ENCODE assay signal across 8 cellular contexts in the genomic region with DNA sequence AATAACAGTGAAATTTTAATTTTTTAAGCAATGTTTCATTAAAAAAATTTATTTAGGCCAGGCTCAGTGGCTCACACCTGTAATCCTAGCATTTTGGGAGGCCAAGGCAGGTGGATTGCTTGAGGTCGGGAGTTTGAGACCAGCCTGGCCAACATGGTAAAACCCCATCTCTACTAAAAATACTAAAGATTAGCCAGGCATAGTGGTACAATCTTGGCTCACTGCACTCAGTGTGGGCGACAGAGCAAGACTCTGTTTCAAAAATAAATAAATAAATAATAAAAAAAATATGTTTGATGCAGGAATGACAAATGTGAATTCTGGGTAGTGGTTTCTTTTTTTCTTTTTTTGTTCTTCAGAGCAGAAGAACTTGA. TPM values are rescaled to one million over a fixed set of nuclear protein-coding genes. Genes with fewer than 3 reads are reported as not detected.
DNase-seq lines count a peak whose midpoint lies in the region; ATAC-seq, FAIRE-seq and TF ChIP-seq lines count a peak whose summit lies in the region.
"Not testable (repeated sequence)": the region's sequence is repeated elsewhere in the genome, so short reads cannot be mapped to it uniquely, and the experiment has no call there.

No MANE protein-coding gene starts in this region.

- H3K9me2 ChIP-seq in MM.1S (replicated peaks; ENCODE audit: insufficient read depth, low read length); PC-9 (ENCODE audit: insufficient read depth): not testable (repeated sequence)

- DNase-seq in A549 (ENCODE audit: low read depth in 1 of 2, low spot score in 1 of 2); MM.1S; PC-9; K562 (ENCODE audit: extremely low read depth in 1 of 4, low spot score in 3 of 4); osteoblast (ENCODE audit: insufficient read length, low spot score, missing footprints): not testable (repeated sequence)

- H3K9me1 ChIP-seq in K562 (ENCODE audit: control insufficient read depth, insufficient read depth, low read length): not testable (repeated sequence)

- not testable (repeated sequence) for TF ChIP-seq RAD21 in A549 (conservative IDR thresholded peaks at IDR 0.05 in 1 of 2, IDR thresholded peaks at IDR 0.05 in 1 of 2); K562 (CRISPR knock-in tag; conservative IDR thresholded peaks at IDR 0.05 in 1 of 2, IDR thresholded peaks at IDR 0.05 in 1 of 2)

- not testable (repeated sequence) for TF ChIP-seq CTCF in A549 (IDR thresholded peaks at IDR 0.05); MM.1S (IDR thresholded peaks at IDR 0.05; ENCODE audit: low read length); PC-9 (conservative IDR thresholded peaks at IDR 0.05); K562 (IDR thresholded peaks at IDR 0.05 in 2 of 3, conservative IDR thresholded peaks at IDR 0.05 in 1 of 3; ENCODE audit: insufficient read depth in 2 of 3, low read depth in 1 of 3, low read length in 3 of 3); osteoblast (IDR thresholded peaks at IDR 0.05; ENCODE audit: extremely low read depth, low read depth, low read length)

- H2AFZ ChIP-seq in MM.1S (ENCODE audit: low read length) (peak overlapping the region; percentile 21), PC-9 (peak overlapping the region; percentile 88; the same call in 1 of the 2 replicates), K562 (ENCODE audit: low read depth, low read length) (peak overlapping the region; percentile 45; the same call in 1 of the 2 replicates)
- not testable (repeated sequence) for H2AFZ ChIP-seq in osteoblast (ENCODE audit: low read length)

- H3F3A ChIP-seq in MM.1S (ENCODE audit: insufficient read depth, low read length) (peaks cover 25% of the 10 kb centered on the region), PC-9 (ENCODE audit: insufficient read depth, low read depth) (peaks cover 42% of the 10 kb centered on the region)

- not testable (repeated sequence) for TF ChIP-seq EP300 in A549 (IDR thresholded peaks at IDR 0.05); K562 (IDR thresholded peaks at IDR 0.05; ENCODE audit: low read length)

- H3K79me2 ChIP-seq in MM.1S (ENCODE audit: low read length); PC-9 (ENCODE audit: low read depth); K562 (ENCODE audit: control insufficient read depth, insufficient read depth, low read length); osteoblast (ENCODE audit: insufficient read depth, low read length): not testable (repeated sequence)

- H3K9ac ChIP-seq in MM.1S (ENCODE audit: low read length): peak overlapping the region; percentile 13; the same call in 1 of the 2 replicates
- not testable (repeated sequence) for H3K9ac ChIP-seq in K562 (ENCODE audit: insufficient read depth in 1 of 2, low read depth in 2 of 2, low read length in 2 of 2)

- H3K4me1 ChIP-seq in A549 (peaks cover 11% of the 10 kb centered on the region), MM.1S (ENCODE audit: low read length) (peaks cover 14% of the 10 kb centered on the region; the same call in 1 of the 2 replicates), PC-9 (replicated peaks; ENCODE audit: insufficient read depth) (peaks cover 42% of the 10 kb centered on the region), K562 (replicated peaks in 1 of 2; ENCODE audit: control insufficient read depth in 2 of 2, insufficient read depth in 2 of 2, low read length in 2 of 2) (peaks cover 11 to 14% of the 10 kb centered on the region in 2 experiments; a peak in 4 of 5 replicates)
- H3K4me1 ChIP-seq in osteoblast (ENCODE audit: insufficient read depth, low read length): not testable (repeated sequence)

- H3K9me3 ChIP-seq in A549; MM.1S (replicated peaks; ENCODE audit: insufficient read depth, low read length); PC-9 (ENCODE audit: insufficient read depth, low read depth); K562 (replicated peaks; ENCODE audit: control insufficient read depth, insufficient read depth, low read depth, low read length); osteoblast (ENCODE audit: low read depth, low read length): not testable (repeated sequence)

- ATAC-seq in A549, K562: not testable (repeated sequence)
- ATAC-seq in GM18511 (IDR thresholded peaks at IDR 0.05; ENCODE audit: unreplicated experiment) (peak; percentile 36), GM21529 (IDR thresholded peaks at IDR 0.05; ENCODE audit: unreplicated experiment) (peak; percentile 20), HG03064 (IDR thresholded peaks at IDR 0.05; ENCODE audit: low read depth, unreplicated experiment) (peak; percentile 8)

- H3K27me3 ChIP-seq in MM.1S (replicated peaks; ENCODE audit: insufficient read depth, low read length); PC-9 (ENCODE audit: insufficient read depth, low read depth); K562 (ENCODE audit: control insufficient read depth in 2 of 2, insufficient read depth in 2 of 2, low read length in 2 of 2); osteoblast (ENCODE audit: insufficient read depth, low read length): not testable (repeated sequence)

- POLR2A ChIA-PET in A549 (lab: Yijun Ruan, JAX): not testable (repeated sequence)
- POLR2A ChIA-PET in PC-9 (lab: Charles Lee; ENCODE audit: unreplicated experiment): interaction anchor here (0.6 kb wide), 1 partner anchor 15 kb away, joined by 10 read pairs; no protein-coding TSS in a partner anchor
- POLR2A ChIA-PET in K562 (lab: Yijun Ruan, JAX): interaction anchor here (1.2 to 1.3 kb wide), 2 partner anchors 9 to 17 kb away, joined by 3 to 5 read pairs; no protein-coding TSS in a partner anchor

- H3K36me3 ChIP-seq in MM.1S (replicated peaks; ENCODE audit: insufficient read depth, low read length); PC-9 (ENCODE audit: low read depth); K562 (ENCODE audit: control insufficient read depth, insufficient read depth, low read length); osteoblast (ENCODE audit: insufficient read depth, low read length): not testable (repeated sequence)

- CTCF ChIA-PET in A549 (lab: Yijun Ruan, JAX); PC-9 (lab: Charles Lee); K562 (lab: Yijun Ruan, JAX; ENCODE audit: low intra/inter-chr PET ratio): not testable (repeated sequence)

- in situ Hi-C loops in K562 (cut with MboI): not testable (repeated sequence)

- FAIRE-seq in A549 (lab: Jason Lieb, UNC); K562 (lab: Jason Lieb, UNC): not testable (repeated sequence)

- H3K4me2 ChIP-seq in A549 (peak overlapping the region; percentile 70; the same call in 2 of the 3 replicates), MM.1S (ENCODE audit: low read depth, low read length) (peak overlapping the region; percentile 60; the same call in 1 of the 2 replicates), PC-9 (peak overlapping the region; percentile 84), osteoblast (ENCODE audit: insufficient read depth, low read length) (peak overlapping the region; percentile 28)
- not testable (repeated sequence) for H3K4me2 ChIP-seq in K562 (ENCODE audit: insufficient read depth, low read length)

- not testable (repeated sequence) for H3K4me3 ChIP-seq in A549; K562; osteoblast (ENCODE audit: insufficient read depth, low read length)
- peak overlapping the region; percentile 18; the same call in 1 of the 2 replicates for H3K4me3 ChIP-seq in MM.1S (ENCODE audit: low read length)
- H3K4me3 ChIP-seq in PC-9: peak overlapping the region; percentile 42; the same call in 1 of the 2 replicates

- intact Hi-C loops in PC-9 (cut with micrococcal nuclease; ENCODE audit: unreplicated experiment): loop anchor here (10.0 kb wide), 1 partner anchor 438 kb away; no protein-coding TSS in a partner anchor
- intact Hi-C loops in K562 (cut with micrococcal nuclease): not testable (repeated sequence)

- H3K27ac ChIP-seq in A549 (peak overlapping the region in 1 of 2 experiments; percentile 71; a peak in 3 of 6 replicates), MM.1S (ENCODE audit: low read length) (peak overlapping the region; percentile 64; the same call in 1 of the 2 replicates), PC-9 (peak overlapping the region; percentile 95)
- not testable (repeated sequence) for H3K27ac ChIP-seq in K562 (ENCODE audit: extremely low read depth, low read depth, low read length); osteoblast (ENCODE audit: low read depth, low read length)

- H4K20me1 ChIP-seq in MM.1S (ENCODE audit: insufficient read depth, low read length); PC-9 (ENCODE audit: insufficient read depth); K562 (replicated peaks; ENCODE audit: control insufficient read depth, insufficient read depth, low read length); osteoblast (ENCODE audit: insufficient read depth, low read length): not testable (repeated sequence)

- TF ChIP-seq POLR2A in A549 (IDR thresholded peaks at IDR 0.05; ENCODE audit: low read length); K562 (conservative IDR thresholded peaks at IDR 0.05): not testable (repeated sequence)

- not testable (repeated sequence) for BruUV-seq in PC-9 (replicated peaks; lab: Mats Ljungman, UMichigan); K562 (replicated peaks; lab: Mats Ljungman, UMichigan)

- WGBS in A549 (ENCODE audit: missing lambda C conversion rate): 81% methylated on average over 2 of the region's 2 CpGs
- WGBS in K562 (ENCODE audit: insufficient coverage, low coverage, missing lambda C conversion rate): 54% methylated on average over 2 of the region's 2 CpGs

RNA-seq across cellular contexts. Expression of gene MDM2, which starts 5.6 kb away (rescaled TPM):
- polyA plus RNA-seq in A549 (2011; rRNA removed): 96.4 and 108 TPM in 2 replicates
- polyA plus RNA-seq in A549 (2012; cell fraction: cytosol; rRNA removed): 7.8 and 10.3 TPM in 2 replicates
- 6.8 and 15.5 TPM in 2 replicates for polyA plus RNA-seq in A549 (2012; cell fraction: nucleus; rRNA removed)
- 40.3 to 48.6 TPM (median 48.2 TPM) in 3 replicates for polyA plus RNA-seq in A549 (2017; fragmentation: RNase III; extraction: RNeasy Plus Mini Kit Qiagen cat#74134 plus additional on column Dnase treatment)
- polyA minus RNA-seq in A549 (2011; rRNA and poly(A)+ RNA removed): 117 and 151 TPM in 2 replicates
- 74.3 and 95.2 TPM in 2 replicates for total RNA-seq in PC-9 (2021)
- 137 and 269 TPM in 2 replicates for total RNA-seq in K562 (2011; cell fraction: chromatin; rRNA removed; ENCODE audit: low replicate concordance)
- 93.4 and 96.3 TPM in 2 replicates for total RNA-seq in K562 (2011; cell fraction: nucleolus; rRNA removed)
- 70.5 and 93.0 TPM in 2 replicates for total RNA-seq in K562 (2011; cell fraction: nucleoplasm; rRNA removed)
- total RNA-seq in K562 (2014; rRNA removed): 45.3 and 49.0 TPM in 2 replicates
- total RNA-seq in K562 (2014; rRNA removed; fragmentation: Illumina TruSeq; extraction: Trizol): 99.2 and 135 TPM in 2 replicates
- total RNA-seq in K562 (2015; rRNA removed; fragmentation: Illumina TruSeq; extraction: Trizol): 70.0 and 74.0 TPM in 2 replicates
- total RNA-seq in K562 (2021): 90.8 and 100 TPM in 2 replicates
- polyA plus RNA-seq in K562 (2011; rRNA removed): 28.6 and 31.0 TPM in 2 replicates
- 10.2 and 10.8 TPM in 2 replicates for polyA plus RNA-seq in K562 (2011; cell fraction: cytosol; rRNA removed)
- polyA plus RNA-seq in K562 (2011; cell fraction: nucleus; rRNA removed): 15.5 and 18.7 TPM in 2 replicates
- 13.6 and 19.8 TPM in 2 replicates for polyA plus RNA-seq in K562 (2012)
- 31.0 and 33.3 TPM in 2 replicates for polyA plus RNA-seq in K562 (2014; fragmentation: Illumina TruSeq; extraction: Trizol)
- 10 to 100 TPM; 13.6 to 21.8 TPM for polyA plus RNA-seq in K562 (2014; fragmentation: Nextera tagmentation; extraction: Ambion mirVana)
- polyA plus RNA-seq in K562 (2014; rRNA removed): 47.5 and 57.7 TPM in 2 replicates
- 157 and 236 TPM in 2 replicates for polyA minus RNA-seq in K562 (2011; rRNA and poly(A)+ RNA removed)
- polyA minus RNA-seq in K562 (2011; cell fraction: cytosol; rRNA and poly(A)+ RNA removed): 51.0 and 56.2 TPM in 2 replicates
- 73.0 and 111 TPM in 2 replicates for polyA minus RNA-seq in K562 (2011; cell fraction: nucleus; rRNA and poly(A)+ RNA removed)
- 189 and 225 TPM in 2 replicates for total RNA-seq in osteoblast

RNA-seq across cellular contexts. Expression of gene SLC35E3, which starts 56.4 kb away (rescaled TPM):
- polyA plus RNA-seq in A549 (2011; rRNA removed) (16.7 and 22.1 TPM in 2 replicates), A549 (2017; fragmentation: RNase III; extraction: RNeasy Plus Mini Kit Qiagen cat#74134 plus additional on column Dnase treatment) (4.8 to 6.5 TPM (median 5.1 TPM) in 3 replicates), K562 (2011; rRNA removed) (5.8 and 6.6 TPM in 2 replicates), K562 (2014; fragmentation: Illumina TruSeq; extraction: Trizol) (4.1 and 4.5 TPM in 2 replicates), K562 (2014; fragmentation: Nextera tagmentation; extraction: Ambion mirVana) (1 to 10 TPM; 3.5 to 3.8 TPM), K562 (2014; rRNA removed) (3.4 and 4.1 TPM in 2 replicates)
- 3.8 and 5.2 TPM in 2 replicates for polyA plus RNA-seq in A549 (2012; cell fraction: cytosol; rRNA removed)
- 5.2 and 8.1 TPM in 2 replicates for polyA plus RNA-seq in A549 (2012; cell fraction: nucleus; rRNA removed)
- polyA minus RNA-seq in A549 (2011; rRNA and poly(A)+ RNA removed): 3.2 and 7.7 TPM in 2 replicates
- total RNA-seq in PC-9 (2021) (8.9 and 10.7 TPM in 2 replicates), K562 (2014; rRNA removed) (0.73 and 1.2 TPM in 2 replicates), K562 (2014; rRNA removed; fragmentation: Illumina TruSeq; extraction: Trizol) (3.8 and 5.3 TPM in 2 replicates), K562 (2015; rRNA removed; fragmentation: Illumina TruSeq; extraction: Trizol) (3.4 and 4.1 TPM in 2 replicates), K562 (2021) (5.1 and 5.9 TPM in 2 replicates), osteoblast (4.1 and 5.8 TPM in 2 replicates)
- total RNA-seq in K562 (2011; cell fraction: chromatin; rRNA removed; ENCODE audit: low replicate concordance): 9.7 and 14.4 TPM in 2 replicates
- total RNA-seq in K562 (2011; cell fraction: nucleolus; rRNA removed): 3.7 and 5.9 TPM in 2 replicates
- total RNA-seq in K562 (2011; cell fraction: nucleoplasm; rRNA removed): 9.1 and 23.2 TPM in 2 replicates
- 3.0 and 3.8 TPM in 2 replicates for polyA plus RNA-seq in K562 (2011; cell fraction: cytosol; rRNA removed)
- 5.2 and 7.3 TPM in 2 replicates for polyA plus RNA-seq in K562 (2011; cell fraction: nucleus; rRNA removed)
- 4.6 and 4.8 TPM in 2 replicates for polyA plus RNA-seq in K562 (2012)
- 1.8 and 6.4 TPM in 2 replicates for polyA minus RNA-seq in K562 (2011; rRNA and poly(A)+ RNA removed)
- polyA minus RNA-seq in K562 (2011; cell fraction: cytosol; rRNA and poly(A)+ RNA removed): 1.3 and 4.0 TPM in 2 replicates
- 1.1 and 2.2 TPM in 2 replicates for polyA minus RNA-seq in K562 (2011; cell fraction: nucleus; rRNA and poly(A)+ RNA removed)
